ENCODE assay signal across 28 cellular contexts in the genomic region with DNA sequence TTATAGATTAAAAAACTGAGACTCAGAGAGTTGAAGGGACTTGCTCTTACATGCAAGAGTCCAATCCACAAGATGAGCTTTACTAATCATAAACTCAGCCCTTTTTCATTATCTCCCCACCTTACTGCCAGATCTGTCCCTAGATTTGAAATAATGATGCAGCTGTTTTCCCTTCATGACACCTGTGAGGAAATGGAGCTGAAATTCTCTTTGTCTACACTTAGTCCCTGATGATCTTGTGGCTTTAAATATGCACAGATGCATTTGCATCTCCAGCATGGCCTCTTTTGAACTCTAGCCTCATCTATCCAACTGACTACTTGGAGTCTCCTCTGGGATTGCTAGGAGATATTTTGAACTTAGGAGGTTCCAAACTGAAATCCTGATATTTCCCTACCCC.
A peak's percentile ranks its signal among the peaks of the same experiment; 100 is the strongest.
DNase-seq lines count a peak whose midpoint lies in the region; ATAC-seq and TF ChIP-seq lines count a peak whose summit lies in the region.
"Had no signal": no experiment of that assay in that cellular context is flagged by ENCODE, and none has a peak within 500 bp of the region (broad histone marks: within the 10 kb centered on the region; RNA-seq: fewer than 3 reads in every experiment).

No MANE protein-coding gene starts in this region.

- no peak overlapping the region for H3K4me3 Mint-ChIP-seq in activated naive CD8-positive, alpha-beta T cell treated with anti-CD3 and anti-CD28 coated beads, Interleukin-2, amount 10 ng/mL, durations not matched to agents 7 days and 5 days
- H3K4me3 Mint-ChIP-seq in activated naive CD8-positive, alpha-beta T cell treated with anti-CD3 and anti-CD28 coated beads, Interleukin-2, amount 50 U/mL, for 24 hours: no peak overlapping the region
- H3K4me3 Mint-ChIP-seq in T-helper 2 cell treated with Interferon-gamma antibody and Interleukin-4, amounts not matched to agents 5 μg/mL and 100 μg/mL, for 36 hours: peak overlapping the region; percentile 64
- H3K4me3 Mint-ChIP-seq in type B pancreatic cell: no peak overlapping the region
- H3K4me3 Mint-ChIP-seq: activated B cell treated with CpG ODN at 0.5 μM for 24 hours; activated T-cell treated with anti-CD3 and anti-CD28 coated beads, Interleukin-2, amount 50 U/mL, for 4 hours; nephron had no signal

- no peak for DNase-seq in activated naive CD8-positive, alpha-beta T cell treated with anti-CD3 and anti-CD28 coated beads, Interleukin-2, amount 10 ng/mL, durations not matched to agents 7 days and 5 days
- no peak for DNase-seq in activated naive CD8-positive, alpha-beta T cell treated with anti-CD3 and anti-CD28 coated beads, Interleukin-2, amount 50 U/mL, for 24 hours
- no peak for DNase-seq in HL-60 (ENCODE audit: low read depth in 1 of 2, low spot score in 1 of 2)
- DNase-seq in T-helper 2 cell treated with Interferon-gamma antibody and Interleukin-4, amounts not matched to agents 5 μg/mL and 100 μg/mL, for 36 hours (ENCODE audit: low spot score): no peak
- no peak for DNase-seq in stimulated activated naive CD8-positive, alpha-beta T cell treated with anti-CD3 and anti-CD28 coated beads, Interleukin-15, Interleukin-2, amounts not matched to agents 100 U/mL and 50 U/mL, for 24 hours
- no peak for DNase-seq in activated T-cell treated with anti-CD3 and anti-CD28 coated beads for 4 hours
- no peak for DNase-seq in type B pancreatic cell (ENCODE audit: extremely low spot score, unreplicated experiment)
- DNase-seq: activated B cell treated with CpG ODN at 0.5 μM for 24 hours; activated naive CD4-positive, alpha-beta T cell treated with Interleukin-2 at 50 U/mL for 16 hours; activated T-cell treated with anti-CD3 and anti-CD28 coated beads, Interleukin-2, amount 50 U/mL, for 4 hours; aorta; C1 segment of cervical spinal cord; DMS79 treated with DMSO at 0.1 percent for 48 hours; gastrocnemius medialis; kidney glomerular epithelial cell; lower lobe of right lung; NCI-H146; NCI-H2107; NCI-H446; NCI-H82; sigmoid colon; stimulated activated CD4-positive, alpha-beta T cell treated with anti-CD3 and anti-CD28 coated beads, Interleukin-12 subunit alpha, Interleukin-12 subunit beta, amount 100 ng/mL, for 4 hours; stimulated activated CD4-positive, alpha-beta T cell treated with anti-CD3 and anti-CD28 coated beads, Interleukin-2, amount 100 ng/mL, for 48 hours; SW 1271; tibial artery had no signal

- peaks cover 15% of the 10 kb centered on the region for H3K36me3 Mint-ChIP-seq in activated naive CD8-positive, alpha-beta T cell treated with anti-CD3 and anti-CD28 coated beads, Interleukin-2, amount 10 ng/mL, durations not matched to agents 7 days and 5 days
- no peaks in the 10 kb centered on the region for H3K36me3 Mint-ChIP-seq in activated naive CD8-positive, alpha-beta T cell treated with anti-CD3 and anti-CD28 coated beads, Interleukin-2, amount 50 U/mL, for 24 hours (ENCODE audit: low read depth)
- peaks cover 22% of the 10 kb centered on the region for H3K36me3 Mint-ChIP-seq in T-helper 2 cell treated with Interferon-gamma antibody and Interleukin-4, amounts not matched to agents 5 μg/mL and 100 μg/mL, for 36 hours (ENCODE audit: low read depth)
- H3K36me3 Mint-ChIP-seq in type B pancreatic cell: no peaks in the 10 kb centered on the region

- H3K4me3 ChIP-seq in HL-60 (replicated peaks; ENCODE audit: insufficient read depth, low read length): no peak overlapping the region
- H3K4me3 ChIP-seq: gastrocnemius medialis, HAP-1, lower lobe of right lung, sigmoid colon, tibial artery had no signal

- no peaks in the 10 kb centered on the region for H3K9me3 Mint-ChIP-seq in activated naive CD8-positive, alpha-beta T cell treated with anti-CD3 and anti-CD28 coated beads, Interleukin-2, amount 10 ng/mL, durations not matched to agents 7 days and 5 days
- H3K9me3 Mint-ChIP-seq in activated naive CD8-positive, alpha-beta T cell treated with anti-CD3 and anti-CD28 coated beads, Interleukin-2, amount 50 U/mL, for 24 hours: no peaks in the 10 kb centered on the region
- H3K9me3 Mint-ChIP-seq in T-helper 2 cell treated with Interferon-gamma antibody and Interleukin-4, amounts not matched to agents 5 μg/mL and 100 μg/mL, for 36 hours: peaks cover 22% of the 10 kb centered on the region
- H3K9me3 Mint-ChIP-seq in type B pancreatic cell: no peaks in the 10 kb centered on the region
- H3K9me3 Mint-ChIP-seq: activated B cell treated with CpG ODN at 0.5 μM for 24 hours; activated T-cell treated with anti-CD3 and anti-CD28 coated beads, Interleukin-2, amount 50 U/mL, for 4 hours had no signal

- no peaks in the 10 kb centered on the region for H3K27me3 ChIP-seq in HL-60 (ENCODE audit: insufficient read depth, poor library complexity, severe bottlenecking)
- H3K27me3 ChIP-seq: gastrocnemius medialis, sigmoid colon, tibial artery had no signal

- no peak for ATAC-seq in activated naive CD8-positive, alpha-beta T cell treated with anti-CD3 and anti-CD28 coated beads, Interleukin-2, amount 10 ng/mL, durations not matched to agents 7 days and 5 days (ENCODE audit: low read depth)
- ATAC-seq in activated naive CD8-positive, alpha-beta T cell treated with anti-CD3 and anti-CD28 coated beads, Interleukin-2, amount 50 U/mL, for 24 hours: no peak
- no peak for ATAC-seq in stimulated activated naive CD8-positive, alpha-beta T cell treated with anti-CD3 and anti-CD28 coated beads, Interleukin-15, Interleukin-2, amounts not matched to agents 100 U/mL and 50 U/mL, for 24 hours
- ATAC-seq: activated T-cell treated with anti-CD3 and anti-CD28 coated beads, Interleukin-2, amount 50 U/mL, for 4 hours; gastrocnemius medialis; lower lobe of right lung had no signal

- no peak for TF ChIP-seq CTCF in HL-60 (IDR thresholded peaks at IDR 0.05; ENCODE audit: insufficient read depth, low read length)
- TF ChIP-seq CTCF in type B pancreatic cell (conservative IDR thresholded peaks at IDR 0.05): no peak

- peaks cover 27% of the 10 kb centered on the region for H3K4me1 Mint-ChIP-seq in activated naive CD8-positive, alpha-beta T cell treated with anti-CD3 and anti-CD28 coated beads, Interleukin-2, amount 10 ng/mL, durations not matched to agents 7 days and 5 days
- H3K4me1 Mint-ChIP-seq in activated naive CD8-positive, alpha-beta T cell treated with anti-CD3 and anti-CD28 coated beads, Interleukin-2, amount 50 U/mL, for 24 hours: peaks cover 43% of the 10 kb centered on the region
- peaks cover 35% of the 10 kb centered on the region for H3K4me1 Mint-ChIP-seq in T-helper 2 cell treated with Interferon-gamma antibody and Interleukin-4, amounts not matched to agents 5 μg/mL and 100 μg/mL, for 36 hours (ENCODE audit: low read depth)
- no peaks in the 10 kb centered on the region for H3K4me1 Mint-ChIP-seq in type B pancreatic cell (ENCODE audit: unreplicated experiment)

- POLR2A ChIA-PET in activated naive CD8-positive, alpha-beta T cell treated with anti-CD3 and anti-CD28 coated beads, Interleukin-2, amount 10 ng/mL, durations not matched to agents 7 days and 5 days (lab: Charles Lee): interaction anchor here (1.6 to 2.4 kb wide), 2 partner anchors 23 to 70 kb away, joined by 6 to 8 read pairs; no protein-coding TSS in a partner anchor

- H3K27me3 Mint-ChIP-seq in activated naive CD8-positive, alpha-beta T cell treated with anti-CD3 and anti-CD28 coated beads, Interleukin-2, amount 10 ng/mL, durations not matched to agents 7 days and 5 days: no peaks in the 10 kb centered on the region
- H3K27me3 Mint-ChIP-seq in activated naive CD8-positive, alpha-beta T cell treated with anti-CD3 and anti-CD28 coated beads, Interleukin-2, amount 50 U/mL, for 24 hours: no peaks in the 10 kb centered on the region
- no peaks in the 10 kb centered on the region for H3K27me3 Mint-ChIP-seq in T-helper 2 cell treated with Interferon-gamma antibody and Interleukin-4, amounts not matched to agents 5 μg/mL and 100 μg/mL, for 36 hours (ENCODE audit: low read depth)
- no peaks in the 10 kb centered on the region for H3K27me3 Mint-ChIP-seq in type B pancreatic cell
- H3K27me3 Mint-ChIP-seq: activated B cell treated with CpG ODN at 0.5 μM for 24 hours had no signal

- peak overlapping the region; percentile 79 for H3K27ac ChIP-seq in HL-60 (replicated peaks)
- H3K27ac ChIP-seq: gastrocnemius medialis, KMS-11, lower lobe of right lung, sigmoid colon, tibial artery had no signal

- peak overlapping the region; percentile 91 for H3K27ac Mint-ChIP-seq in activated naive CD8-positive, alpha-beta T cell treated with anti-CD3 and anti-CD28 coated beads, Interleukin-2, amount 10 ng/mL, durations not matched to agents 7 days and 5 days
- no peak overlapping the region for H3K27ac Mint-ChIP-seq in activated naive CD8-positive, alpha-beta T cell treated with anti-CD3 and anti-CD28 coated beads, Interleukin-2, amount 50 U/mL, for 24 hours
- peak overlapping the region; percentile 88 for H3K27ac Mint-ChIP-seq in T-helper 2 cell treated with Interferon-gamma antibody and Interleukin-4, amounts not matched to agents 5 μg/mL and 100 μg/mL, for 36 hours
- H3K27ac Mint-ChIP-seq in type B pancreatic cell: no peak overlapping the region
- H3K27ac Mint-ChIP-seq: activated B cell treated with CpG ODN at 0.5 μM for 24 hours, nephron had no signal

Comparison
In these comparisons a context has a peak if more than half of its experiments do, and no peak if none do; other contexts are left out.
1. H3K27ac Mint-ChIP-seq: peak in activated naive CD8-positive, alpha-beta T cell treated with anti-CD3 and anti-CD28 coated beads, Interleukin-2, amount 10 ng/mL, durations not matched to agents 7 days and 5 days (single experiment) and T-helper 2 cell treated with Interferon-gamma antibody and Interleukin-4, amounts not matched to agents 5 μg/mL and 100 μg/mL, for 36 hours (single experiment); none in activated naive CD8-positive, alpha-beta T cell treated with anti-CD3 and anti-CD28 coated beads, Interleukin-2, amount 50 U/mL, for 24 hours (single experiment) and type B pancreatic cell (single experiment).